Comparison of ENCODE assay signal across 1 cellular context in genomic region chr6:159804504-159804903, GRCh38.
TF ChIP-seq lines count a peak whose summit lies in the region.

No MANE protein-coding gene starts in this region.

TF ChIP-seq in K562, 482 proteins besides CTCF, POLR2A, EP300 and RAD21:
- TF ChIP-seq, protein P1, sequence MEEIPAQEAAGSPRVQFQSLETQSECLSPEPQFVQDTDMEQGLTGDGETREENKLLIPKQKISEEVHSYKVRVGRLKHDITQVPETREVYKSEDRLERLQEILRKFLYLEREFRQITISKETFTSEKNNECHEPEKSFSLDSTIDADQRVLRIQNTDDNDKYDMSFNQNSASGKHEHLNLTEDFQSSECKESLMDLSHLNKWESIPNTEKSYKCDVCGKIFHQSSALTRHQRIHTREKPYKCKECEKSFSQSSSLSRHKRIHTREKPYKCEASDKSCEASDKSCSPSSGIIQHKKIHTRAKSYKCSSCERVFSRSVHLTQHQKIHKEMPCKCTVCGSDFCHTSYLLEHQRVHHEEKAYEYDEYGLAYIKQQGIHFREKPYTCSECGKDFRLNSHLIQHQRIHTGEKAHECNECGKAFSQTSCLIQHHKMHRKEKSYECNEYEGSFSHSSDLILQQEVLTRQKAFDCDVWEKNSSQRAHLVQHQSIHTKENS (CRISPR knock-in tag; IDR thresholded peaks at IDR 0.05): no peak
- TF ChIP-seq CBX8 (IDR thresholded peaks at IDR 0.05; ENCODE audit: borderline replicate concordance, extremely low read depth, low read depth, low read length, poor library complexity, severe bottlenecking) (peak; percentile 88), EGR1 (conservative IDR thresholded peaks at IDR 0.05) (peak; percentile 19; the same call in 1 of the 2 replicates), SPI1 (IDR thresholded peaks at IDR 0.05; ENCODE audit: borderline replicate concordance, low read depth, low read length) (no peak), ZFP36 (IDR thresholded peaks at IDR 0.05; ENCODE audit: low read depth, low read length, partially characterized antibody) (peak; percentile 19), SMARCE1 (IDR thresholded peaks at IDR 0.05) (no peak)
